In genomic region chr11:112302226-112302868, GRCh38 we compare ENCODE assay signal across 10 cellular contexts. TPM values are rescaled to one million over a fixed set of nuclear protein-coding genes. Genes with fewer than 3 reads are reported as not detected.
DNase-seq lines count a peak whose midpoint lies in the region; ATAC-seq, FAIRE-seq and TF ChIP-seq lines count a peak whose summit lies in the region.
"Had no signal": no experiment of that assay in that cellular context is flagged by ENCODE, and none has a peak within 500 bp of the region (broad histone marks: within the 10 kb centered on the region; RNA-seq: fewer than 3 reads in every experiment).

No MANE protein-coding gene starts in this region.

- no peaks in the 10 kb centered on the region for H3K9me3 ChIP-seq in spleen

- peak overlapping the region; percentile 67 for H2AFZ ChIP-seq in ACC112 (ENCODE audit: low read length, unreplicated experiment)

- H3K4me1 ChIP-seq in ACC112 (ENCODE audit: control insufficient read depth, insufficient read depth, low read length, unreplicated experiment): peaks cover 17% of the 10 kb centered on the region
- H3K4me1 ChIP-seq in spleen: peaks cover 0 to 15% (median 0%) of the 10 kb centered on the region in 6 donors

- no peak for FAIRE-seq in H54 (lab: Jason Lieb, UNC)

- H3K4me1 Mint-ChIP-seq in HFFc6 (ENCODE audit: low read depth): peaks cover 32% of the 10 kb centered on the region
- H3K4me1 Mint-ChIP-seq in activated CD8-positive, alpha-beta T cell treated with anti-CD3 and anti-CD28 coated beads, Interleukin-2, amount 10 ng/mL, durations not matched to agents 7 days and 5 days (ENCODE audit: low read depth): peaks cover 42% of the 10 kb centered on the region
- H3K4me1 Mint-ChIP-seq in stimulated activated memory B cell treated with anti-CD40 and anti-IgM and Interleukin-4, amounts not matched to agents 10 μg/mL and 1 μg/mL and 100 μg/mL, for 72 hours: no peaks in the 10 kb centered on the region

- CTCF ChIA-PET in activated CD8-positive, alpha-beta T cell treated with anti-CD3 and anti-CD28 coated beads, Interleukin-2, amount 10 ng/mL, durations not matched to agents 7 days and 5 days (lab: Charles Lee): interaction anchor here (1.5 kb wide), 1 partner anchor 152 kb away, joined by 5 read pairs; no protein-coding TSS in a partner anchor

- WGBS in spleen, 5 donors: 55 to 61% (median 56%) methylated on average over 5 of the region's 5 CpGs

- intact Hi-C loops in spleen (cut with DNase I; ENCODE audit: low total_unique reads): no loop called here

- peak overlapping the region; percentile 85 for H3K27ac Mint-ChIP-seq in HFFc6
- peak overlapping the region; percentile 43 for H3K27ac Mint-ChIP-seq in activated CD8-positive, alpha-beta T cell treated with anti-CD3 and anti-CD28 coated beads, Interleukin-2, amount 10 ng/mL, durations not matched to agents 7 days and 5 days
- no peak overlapping the region for H3K27ac Mint-ChIP-seq in stimulated activated memory B cell treated with anti-CD40 and anti-IgM and Interleukin-4, amounts not matched to agents 10 μg/mL and 1 μg/mL and 100 μg/mL, for 72 hours

- H3K36me3 Mint-ChIP-seq in HFFc6 (ENCODE audit: low read depth): no peaks in the 10 kb centered on the region
- H3K36me3 Mint-ChIP-seq in activated CD8-positive, alpha-beta T cell treated with anti-CD3 and anti-CD28 coated beads, Interleukin-2, amount 10 ng/mL, durations not matched to agents 7 days and 5 days (ENCODE audit: low read depth): no peaks in the 10 kb centered on the region
- H3K36me3 Mint-ChIP-seq in stimulated activated memory B cell treated with anti-CD40 and anti-IgM and Interleukin-4, amounts not matched to agents 10 μg/mL and 1 μg/mL and 100 μg/mL, for 72 hours: peaks cover 9% of the 10 kb centered on the region

- H3K27me3 ChIP-seq in ACC112 (ENCODE audit: insufficient read depth, low read length) (no peaks in the 10 kb centered on the region), spleen (replicated peaks in 1 of 7) (no peaks in the 10 kb centered on the region)

- H3K27me3 Mint-ChIP-seq in HFFc6 (ENCODE audit: insufficient read depth): peaks cover 2% of the 10 kb centered on the region
- H3K27me3 Mint-ChIP-seq in activated CD8-positive, alpha-beta T cell treated with anti-CD3 and anti-CD28 coated beads, Interleukin-2, amount 10 ng/mL, durations not matched to agents 7 days and 5 days (ENCODE audit: low read depth): no peaks in the 10 kb centered on the region
- no peaks in the 10 kb centered on the region for H3K27me3 Mint-ChIP-seq in stimulated activated memory B cell treated with anti-CD40 and anti-IgM and Interleukin-4, amounts not matched to agents 10 μg/mL and 1 μg/mL and 100 μg/mL, for 72 hours

- TF ChIP-seq POLR2A in H54 (IDR thresholded peaks at IDR 0.05; ENCODE audit: low read depth, low read length) (no peak), spleen (IDR thresholded peaks at IDR 0.05) (no peak)

- ATAC-seq in activated CD8-positive, alpha-beta T cell treated with anti-CD3 and anti-CD28 coated beads, Interleukin-2, amount 10 ng/mL, durations not matched to agents 7 days and 5 days: no peak
- ATAC-seq in stimulated activated memory B cell treated with anti-CD40 and anti-IgM and Interleukin-4, amounts not matched to agents 10 μg/mL and 1 μg/mL and 100 μg/mL, for 72 hours: no peak
- no peak for ATAC-seq in GM19395 (IDR thresholded peaks at IDR 0.05; ENCODE audit: unreplicated experiment)

- H3K4me3 ChIP-seq in ACC112 (ENCODE audit: low read depth, low read length) (no peak overlapping the region), spleen (no peak overlapping the region)

- no peak for TF ChIP-seq CTCF in HFFc6 (IDR thresholded peaks at IDR 0.05)
- TF ChIP-seq CTCF in spleen (IDR thresholded peaks at IDR 0.05 in 8 of 11, conservative IDR thresholded peaks at IDR 0.05 in 3 of 11): no peak

- H3K4me3 Mint-ChIP-seq in HFFc6: peak overlapping the region; percentile 58
- no peak overlapping the region for H3K4me3 Mint-ChIP-seq in activated CD8-positive, alpha-beta T cell treated with anti-CD3 and anti-CD28 coated beads, Interleukin-2, amount 10 ng/mL, durations not matched to agents 7 days and 5 days
- no peak overlapping the region for H3K4me3 Mint-ChIP-seq in stimulated activated memory B cell treated with anti-CD40 and anti-IgM and Interleukin-4, amounts not matched to agents 10 μg/mL and 1 μg/mL and 100 μg/mL, for 72 hours

- DNase-seq in HFFc6: peak; percentile 41
- no peak for DNase-seq in activated CD8-positive, alpha-beta T cell treated with anti-CD3 and anti-CD28 coated beads, Interleukin-2, amount 10 ng/mL, durations not matched to agents 7 days and 5 days
- peak; percentile 12 for DNase-seq in left kidney (ENCODE audit: low read depth, low spot score)
- DNase-seq in H54 (ENCODE audit: insufficient read length, low spot score): no peak
- no peak for DNase-seq in spleen
- DNase-seq: NCI-H774 had no signal

- H3K27ac ChIP-seq in ACC112 (ENCODE audit: low read depth, low read length) (peak overlapping the region; percentile 35), spleen (peak overlapping the region in 1 of 8 donors; percentile 17)

- no peaks in the 10 kb centered on the region for H3K79me2 ChIP-seq in ACC112 (ENCODE audit: control insufficient read depth, insufficient read depth, low read length, unreplicated experiment)

- POLR2A ChIA-PET in activated CD8-positive, alpha-beta T cell treated with anti-CD3 and anti-CD28 coated beads, Interleukin-2, amount 10 ng/mL, durations not matched to agents 7 days and 5 days (lab: Charles Lee): no interaction called here

- H3K36me3 ChIP-seq in ACC112 (ENCODE audit: insufficient read depth, low read length): no peaks in the 10 kb centered on the region
- peaks cover 0 to 10% (median 0%) of the 10 kb centered on the region in 6 donors for H3K36me3 ChIP-seq in spleen

- H3K9me3 Mint-ChIP-seq in HFFc6: no peaks in the 10 kb centered on the region
- no peaks in the 10 kb centered on the region for H3K9me3 Mint-ChIP-seq in activated CD8-positive, alpha-beta T cell treated with anti-CD3 and anti-CD28 coated beads, Interleukin-2, amount 10 ng/mL, durations not matched to agents 7 days and 5 days (ENCODE audit: insufficient read depth)
- H3K9me3 Mint-ChIP-seq in stimulated activated memory B cell treated with anti-CD40 and anti-IgM and Interleukin-4, amounts not matched to agents 10 μg/mL and 1 μg/mL and 100 μg/mL, for 72 hours: no peaks in the 10 kb centered on the region

RNA-seq across cellular contexts. Expression of gene PLET1, which starts 41.7 kb away (rescaled TPM):
- total RNA-seq in HFFc6 (2021; fragmentation: NEBNext Ultra II Directional; extraction: Animal tissue kit (Norgen Biotek cat#: 25700)): not detected
- not detected for total RNA-seq in activated CD8-positive, alpha-beta T cell treated with anti-CD3 and anti-CD28 coated beads, Interleukin-2, amount 10 ng/mL, durations not matched to agents 7 days and 5 days
- not detected for total RNA-seq in spleen
- not detected for polyA plus RNA-seq in spleen
- total RNA-seq: H4 had no signal

Comparison
In these comparisons a context has a peak if more than half of its experiments do, and no peak if none do; other contexts are left out.
1. DNase-seq: peak in HFFc6 (single experiment) and left kidney (single experiment); none in activated CD8-positive, alpha-beta T cell treated with anti-CD3 and anti-CD28 coated beads, Interleukin-2, amount 10 ng/mL, durations not matched to agents 7 days and 5 days (single experiment), H54 (single experiment) and spleen (single experiment).